Comparison of ENCODE assay signal across 22 cellular contexts in genomic region chr7:18180685-18181084, GRCh38.
DNase-seq lines count a peak whose midpoint lies in the region; ATAC-seq, FAIRE-seq and TF ChIP-seq lines count a peak whose summit lies in the region.
"Had no signal": no experiment of that assay in that cellular context is flagged by ENCODE, and none has a peak within 500 bp of the region (broad histone marks: within the 10 kb centered on the region; RNA-seq: fewer than 3 reads in every experiment).

No MANE protein-coding gene starts in this region.

- H3K27me3 ChIP-seq in K562 (ENCODE audit: control insufficient read depth in 2 of 2, insufficient read depth in 2 of 2, low read length in 2 of 2), result no peaks in the 10 kb centered on the region
- H3K27me3 ChIP-seq: BE2C; BLaER1 treated with 17β-estradiol and CSF1 and Interleukin-3, amounts not matched to agents 10 nM and 100 nM had no signal

- peaks cover 0 to 4% (median 3%) of the 10 kb centered on the region in 3 donors for H3K27me3 Mint-ChIP-seq in immature natural killer cell (ENCODE audit: low read depth in 3 of 3)

- H3K27ac Mint-ChIP-seq in immature natural killer cell, result peak overlapping the region in 5 of 6 donors; percentile 0 to 35 (median 13)
- H3K27ac Mint-ChIP-seq: CD4-positive, alpha-beta T cell; CD8-positive, alpha-beta memory T cell; H9 had no signal

- no peak for TF ChIP-seq EP300 in K562 (IDR thresholded peaks at IDR 0.05; ENCODE audit: low read length)

- H3K4me3 ChIP-seq in Jurkat, Clone E6-1 (ENCODE audit: low read length), result no peak overlapping the region
- no peak overlapping the region for H3K4me3 ChIP-seq in K562
- H3K4me3 ChIP-seq: A549; BLaER1 treated with 17β-estradiol and CSF1 and Interleukin-3, amounts not matched to agents 10 nM and 100 nM had no signal

- H3K9me3 Mint-ChIP-seq in immature natural killer cell, result no peaks in the 10 kb centered on the region
- H3K9me3 Mint-ChIP-seq: CD4-positive, alpha-beta T cell; H9 had no signal

- H3K4me3 Mint-ChIP-seq in immature natural killer cell, result peak overlapping the region in 2 of 5 donors; percentile 13 to 39
- H3K4me3 Mint-ChIP-seq: CD14-positive monocyte; CD4-positive, alpha-beta T cell; CD8-positive, alpha-beta memory T cell; H9 had no signal

- TF ChIP-seq POLR2A in K562 (conservative IDR thresholded peaks at IDR 0.05), result no peak

- 0% methylated on average over 1 of the region's 1 CpG for WGBS in K562 (ENCODE audit: insufficient coverage, low coverage, missing lambda C conversion rate)

- H2AFZ ChIP-seq in K562 (ENCODE audit: low read depth, low read length), result peak overlapping the region; percentile 27; the same call in 1 of the 2 replicates

- in situ Hi-C loops in K562 (cut with MboI), result no loop called here

- H4K20me1 ChIP-seq in K562 (replicated peaks; ENCODE audit: control insufficient read depth, insufficient read depth, low read length), result no peaks in the 10 kb centered on the region
- H4K20me1 ChIP-seq: BLaER1 treated with 17β-estradiol and CSF1 and Interleukin-3, amounts not matched to agents 10 nM and 100 nM had no signal

- H3K27ac ChIP-seq in K562 (ENCODE audit: extremely low read depth, low read depth, low read length), result no peak overlapping the region
- H3K27ac ChIP-seq: A549 had no signal

- no peak for TF ChIP-seq CTCF in K562 (IDR thresholded peaks at IDR 0.05 in 2 of 3, conservative IDR thresholded peaks at IDR 0.05 in 1 of 3; ENCODE audit: insufficient read depth in 2 of 3, low read depth in 1 of 3, low read length in 3 of 3)

- no peaks in the 10 kb centered on the region for H3K36me3 Mint-ChIP-seq in immature natural killer cell
- H3K36me3 Mint-ChIP-seq: CD14-positive monocyte; CD8-positive, alpha-beta memory T cell had no signal

- H3K4me1 Mint-ChIP-seq in immature natural killer cell, result peaks cover 20 to 44% of the 10 kb centered on the region in 2 donors

- DNase-seq in Jurkat, Clone E6-1 (ENCODE audit: low read depth, low spot score), result peak; percentile 49
- DNase-seq in K562 (ENCODE audit: extremely low read depth in 1 of 4, low spot score in 3 of 4) (peak in 2 of 4 experiments; percentile 19 to 37), immature natural killer cell (peak in 1 of 3 donors; percentile 5), NCI-H69 (lab: John Stamatoyannopoulos, UW) (no peak)
- no peak for DNase-seq in activated CD4-positive, alpha-beta T cell treated with anti-CD3 and anti-CD28 coated beads, Interleukin-2, amount 50 U/mL, for 1 hour
- DNase-seq: 8988T; ACHN; AML-193; BE2C; CD4-positive, alpha-beta T cell; CD8-positive, alpha-beta memory T cell; DMS53; DMS79 treated with DMSO at 0.1 percent for 48 hours; GF-D8; H9 had no signal

- no peak for TF ChIP-seq RAD21 in K562 (CRISPR knock-in tag; conservative IDR thresholded peaks at IDR 0.05 in 1 of 2, IDR thresholded peaks at IDR 0.05 in 1 of 2)

- H3K9me3 ChIP-seq in K562 (replicated peaks; ENCODE audit: control insufficient read depth, insufficient read depth, low read depth, low read length), result no peaks in the 10 kb centered on the region
- H3K9me3 ChIP-seq: BE2C; BLaER1 treated with 17β-estradiol and CSF1 and Interleukin-3, amounts not matched to agents 10 nM and 100 nM had no signal

- POLR2A ChIA-PET in K562 (lab: Yijun Ruan, JAX), result no interaction called here

- BruUV-seq in K562 (replicated peaks; lab: Mats Ljungman, UMichigan), result no TSS peak

- ATAC-seq in K562 (no peak), GM21737 (IDR thresholded peaks at IDR 0.05; ENCODE audit: unreplicated experiment) (no peak)
- ATAC-seq: A549, HCT116 had no signal

- intact Hi-C loops in K562 (cut with micrococcal nuclease), result no loop called here

- H3K9ac ChIP-seq in K562 (ENCODE audit: insufficient read depth in 1 of 2, low read depth in 2 of 2, low read length in 2 of 2), result no peak overlapping the region
- H3K9ac ChIP-seq: BLaER1 treated with 17β-estradiol and CSF1 and Interleukin-3, amounts not matched to agents 10 nM and 100 nM had no signal

- no peaks in the 10 kb centered on the region for H3K9me1 ChIP-seq in K562 (ENCODE audit: control insufficient read depth, insufficient read depth, low read length)

- no peak overlapping the region for H3K4me2 ChIP-seq in K562 (ENCODE audit: insufficient read depth, low read length)
- H3K4me2 ChIP-seq: A549; BLaER1 treated with 17β-estradiol and CSF1 and Interleukin-3, amounts not matched to agents 10 nM and 100 nM had no signal

- no peak for FAIRE-seq in K562 (lab: Jason Lieb, UNC)
- FAIRE-seq: A549, GM12891, GM18507 had no signal

- CTCF ChIA-PET in K562 (lab: Yijun Ruan, JAX; ENCODE audit: low intra/inter-chr PET ratio), result no interaction called here

- H3K79me2 ChIP-seq in K562 (ENCODE audit: control insufficient read depth, insufficient read depth, low read length), result no peaks in the 10 kb centered on the region

- no peaks in the 10 kb centered on the region; the same call in 2 of the 3 replicates for H3K36me3 ChIP-seq in K562 (ENCODE audit: control insufficient read depth, insufficient read depth, low read length)
- H3K36me3 ChIP-seq: BE2C; BLaER1 treated with 17β-estradiol and CSF1 and Interleukin-3, amounts not matched to agents 10 nM and 100 nM had no signal

- peaks cover 3 to 43% of the 10 kb centered on the region in 2 experiments; a peak in 4 of 5 replicates for H3K4me1 ChIP-seq in K562 (replicated peaks in 1 of 2; ENCODE audit: control insufficient read depth in 2 of 2, insufficient read depth in 2 of 2, low read length in 2 of 2)
- H3K4me1 ChIP-seq: BE2C had no signal

TF ChIP-seq in K562, 482 proteins besides CTCF, POLR2A, EP300 and RAD21:
- TF ChIP-seq CBFA2T2 (conservative IDR thresholded peaks at IDR 0.05) (peak; percentile 49; the same call in 1 of the 2 replicates), CBFA2T3 (IDR thresholded peaks at IDR 0.05) (peak; percentile 65), ATF3 (IDR thresholded peaks at IDR 0.05) (no peak), ATF3 (CRISPR knock-in tag; conservative IDR thresholded peaks at IDR 0.05) (no peak), TEAD4 (IDR thresholded peaks at IDR 0.05; ENCODE audit: low read length) (peak; percentile 61; the same call in 1 of the 2 replicates), TEAD4 (CRISPR knock-in tag; IDR thresholded peaks at IDR 0.05; ENCODE audit: borderline replicate concordance) (no peak), SMARCA4 (IDR thresholded peaks at IDR 0.05) (peak; percentile 22; the same call in 1 of the 2 replicates), SP1 (CRISPR knock-in tag; IDR thresholded peaks at IDR 0.05) (no peak), MTA3 (IDR thresholded peaks at IDR 0.05; ENCODE audit: borderline replicate concordance) (no peak), MAFF (IDR thresholded peaks at IDR 0.05; ENCODE audit: low read length) (no peak), ZNF24 (IDR thresholded peaks at IDR 0.05) (no peak), GATA2 (CRISPR knock-in tag; IDR thresholded peaks at IDR 0.05) (no peak), KDM1A (IDR thresholded peaks at IDR 0.05) (0 out of 4 replicates have a peak, but pooled peaks of 1 of the 2 experiments have one; percentile 27), CEBPB (tag; IDR thresholded peaks at IDR 0.05) (no peak), SOX6 (IDR thresholded peaks at IDR 0.05) (peak; percentile 55; the same call in 1 of the 2 replicates), FOXA1 (IDR thresholded peaks at IDR 0.05; ENCODE audit: borderline replicate concordance) (no peak), TCF3 (CRISPR knock-in tag; IDR thresholded peaks at IDR 0.05) (peak; percentile 32; the same call in 1 of the 2 replicates), HMG20B (CRISPR knock-in tag; IDR thresholded peaks at IDR 0.05) (no peak), RCOR1 (IDR thresholded peaks at IDR 0.05; ENCODE audit: borderline replicate concordance in 1 of 2, low read depth in 2 of 2, low read length in 2 of 2) (no peak), ARID1B (IDR thresholded peaks at IDR 0.05) (peak; percentile 58), ZNF12 (CRISPR knock-in tag; IDR thresholded peaks at IDR 0.05) (peak; percentile 29; the same call in 1 of the 2 replicates), TAL1 (IDR thresholded peaks at IDR 0.05) (peak; percentile 34), SMARCE1 (IDR thresholded peaks at IDR 0.05) (0 out of 2 replicates have a peak, but pooled peaks have one; percentile 19)
- TF ChIP-seq, protein P1, sequence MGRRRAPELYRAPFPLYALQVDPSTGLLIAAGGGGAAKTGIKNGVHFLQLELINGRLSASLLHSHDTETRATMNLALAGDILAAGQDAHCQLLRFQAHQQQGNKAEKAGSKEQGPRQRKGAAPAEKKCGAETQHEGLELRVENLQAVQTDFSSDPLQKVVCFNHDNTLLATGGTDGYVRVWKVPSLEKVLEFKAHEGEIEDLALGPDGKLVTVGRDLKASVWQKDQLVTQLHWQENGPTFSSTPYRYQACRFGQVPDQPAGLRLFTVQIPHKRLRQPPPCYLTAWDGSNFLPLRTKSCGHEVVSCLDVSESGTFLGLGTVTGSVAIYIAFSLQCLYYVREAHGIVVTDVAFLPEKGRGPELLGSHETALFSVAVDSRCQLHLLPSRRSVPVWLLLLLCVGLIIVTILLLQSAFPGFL (CRISPR knock-in tag; IDR thresholded peaks at IDR 0.05), result no peak
